In the genomic region with DNA sequence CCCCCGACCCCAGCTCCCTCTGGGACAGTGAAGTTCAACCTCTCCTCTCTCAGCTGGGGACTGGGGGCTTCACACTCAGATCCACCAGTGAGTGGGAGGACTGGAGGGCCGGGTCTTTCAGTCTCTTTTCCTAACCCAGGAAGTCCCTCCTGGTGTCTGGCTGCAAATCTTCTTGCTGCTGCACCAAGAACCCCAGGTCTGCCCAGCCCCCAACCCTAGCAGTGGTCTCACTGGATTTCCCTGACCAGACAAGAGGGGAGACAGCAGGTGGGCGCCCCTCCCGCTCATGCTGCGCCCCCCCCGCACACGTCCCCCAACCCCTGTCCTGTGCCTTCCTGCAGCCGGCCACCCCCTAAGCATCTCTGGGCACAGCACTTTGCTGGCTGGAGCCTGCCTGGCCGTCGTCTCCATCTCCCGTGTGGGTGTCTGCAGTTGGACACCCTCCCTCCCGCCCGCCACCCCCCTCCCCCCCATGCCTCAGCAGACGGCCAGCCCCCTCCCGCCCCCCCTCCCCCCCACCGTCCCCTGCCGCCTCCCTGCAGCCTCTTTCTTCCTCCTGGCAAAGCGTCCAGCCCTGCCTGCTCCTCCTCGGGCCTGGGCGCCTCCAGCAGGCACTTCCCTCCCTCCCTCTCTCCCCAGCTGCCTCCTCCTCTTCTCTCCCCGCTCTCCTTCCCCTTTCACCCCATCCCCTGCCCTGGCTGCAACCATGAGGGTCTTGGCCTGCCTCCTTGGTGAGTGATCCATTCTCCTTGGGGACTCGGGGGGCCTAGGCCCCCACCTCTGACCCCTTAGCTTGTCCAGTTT, we compare ENCODE assay signal across 7 cellular contexts. TPM values are rescaled to one million over a fixed set of nuclear protein-coding genes. Genes with fewer than 3 reads are reported as not detected.
A peak's percentile ranks its signal among the peaks of the same experiment; 100 is the strongest.
DNase-seq lines count a peak whose midpoint lies in the region; ATAC-seq and TF ChIP-seq lines count a peak whose summit lies in the region.

A gene (plus strand): TSS at position 553 of the 804 bp plus-strand sequence. CDS start 154 bp downstream, at position 707.

- intact Hi-C loops in left ventricle myocardium superior (cut with micrococcal nuclease), result no loop called here

- TF ChIP-seq CTCF in HFF-Myc (IDR thresholded peaks at IDR 0.05; ENCODE audit: low read depth, low read length, missing control alignments), result no peak
- no peak for TF ChIP-seq CTCF in WERI-Rb-1 (IDR thresholded peaks at IDR 0.05; ENCODE audit: low read depth, low read length)

- peaks cover 2% of the 10 kb centered on the region for H3K27me3 Mint-ChIP-seq in T-helper 2 cell treated with Interferon-gamma antibody and Interleukin-4, amounts not matched to agents 5 μg/mL and 100 μg/mL, for 36 hours (ENCODE audit: low read depth)

- peak within 1 kb of the TSS; percentile 57 for H3K27ac ChIP-seq in WERI-Rb-1
- peak within 1 kb of the TSS in 20 of 21 experiments; percentile 45 to 89 (median 80) for H3K27ac ChIP-seq in skin epidermis

- H3K27me3 ChIP-seq in WERI-Rb-1 (ENCODE audit: insufficient read depth, low read depth, severe bottlenecking), result no peaks in the 10 kb centered on the region

- ATAC-seq in left ventricle myocardium superior (peak; percentile 25), HG03432 (IDR thresholded peaks at IDR 0.05; ENCODE audit: unreplicated experiment) (no peak)

- peak within 1 kb of the TSS; percentile 26 for H3K4me3 ChIP-seq in HFF-Myc (replicated peaks; ENCODE audit: low read depth, low read length)
- no peak within 1 kb of the TSS; the same call in 1 of the 2 replicates for H3K4me3 ChIP-seq in WERI-Rb-1 (ENCODE audit: low read depth, low read length)
- no peak within 1 kb of the TSS for H3K4me3 ChIP-seq in skin epidermis

- peaks cover 7% of the 10 kb centered on the region for H3K36me3 ChIP-seq in WERI-Rb-1

- no peaks in the 10 kb centered on the region for H3K36me3 Mint-ChIP-seq in T-helper 2 cell treated with Interferon-gamma antibody and Interleukin-4, amounts not matched to agents 5 μg/mL and 100 μg/mL, for 36 hours (ENCODE audit: low read depth)

- DNase-seq in HFF-Myc (ENCODE audit: extremely low read depth, low read depth), result no peak
- peak; percentile 35 for DNase-seq in WERI-Rb-1
- DNase-seq in left ventricle myocardium superior, result peak; percentile 63
- DNase-seq in RKO (ENCODE audit: low spot score), result no peak
- DNase-seq in T-helper 2 cell treated with Interferon-gamma antibody and Interleukin-4, amounts not matched to agents 5 μg/mL and 100 μg/mL, for 36 hours (ENCODE audit: low spot score), result no peak

- no peaks in the 10 kb centered on the region for H3K9me3 Mint-ChIP-seq in T-helper 2 cell treated with Interferon-gamma antibody and Interleukin-4, amounts not matched to agents 5 μg/mL and 100 μg/mL, for 36 hours

- no peak within 1 kb of the TSS for H3K27ac Mint-ChIP-seq in T-helper 2 cell treated with Interferon-gamma antibody and Interleukin-4, amounts not matched to agents 5 μg/mL and 100 μg/mL, for 36 hours

- peaks cover 1% of the 10 kb centered on the region for H3K4me1 Mint-ChIP-seq in T-helper 2 cell treated with Interferon-gamma antibody and Interleukin-4, amounts not matched to agents 5 μg/mL and 100 μg/mL, for 36 hours (ENCODE audit: low read depth)

- no peaks in the 10 kb centered on the region for H3K9me3 ChIP-seq in WERI-Rb-1 (ENCODE audit: severe bottlenecking)

- H3K4me3 Mint-ChIP-seq in T-helper 2 cell treated with Interferon-gamma antibody and Interleukin-4, amounts not matched to agents 5 μg/mL and 100 μg/mL, for 36 hours, result no peak within 1 kb of the TSS

RNA-seq across cellular contexts. Expression of the gene that starts here (rescaled TPM):
- 2.7 TPM for total RNA-seq in left ventricle myocardium superior

Comparison
In these comparisons a context has a peak if more than half of its experiments do, and no peak if none do; other contexts are left out.
1. DNase-seq: peak in WERI-Rb-1 (single experiment) and left ventricle myocardium superior (single experiment); none in HFF-Myc (single experiment), RKO (single experiment) and T-helper 2 cell treated with Interferon-gamma antibody and Interleukin-4, amounts not matched to agents 5 μg/mL and 100 μg/mL, for 36 hours (single experiment).